ENCODE assay signal across 8 cellular contexts in genomic region chr5:119355636-119356383, GRCh38. TPM values are rescaled to one million over a fixed set of nuclear protein-coding genes. Genes with fewer than 3 reads are reported as not detected.
DNase-seq lines count a peak whose midpoint lies in the region; ATAC-seq and TF ChIP-seq lines count a peak whose summit lies in the region.

TNFAIP8 (plus strand) TSS chr5:119356019; CDS start chr5:119356091, 72 bp downstream.

- H3K27me3 ChIP-seq in DOHH2 (ENCODE audit: control insufficient read depth, low read length) (peaks cover 6% of the 10 kb centered on the region; the same call in 1 of the 2 replicates), MG63 (no peaks in the 10 kb centered on the region), mononuclear cell (ENCODE audit: insufficient read depth, low read length) (no peaks in the 10 kb centered on the region)

- peaks cover 47% of the 10 kb centered on the region for H3K79me2 ChIP-seq in DOHH2 (ENCODE audit: control insufficient read depth, low read length)

- H4K20me1 ChIP-seq in DOHH2 (ENCODE audit: control insufficient read depth, insufficient read depth, low read depth, low read length): 0 out of 2 replicates have a peak, but pooled peaks cover 13% of the 10 kb centered on the region

- H3K9me2 ChIP-seq in DOHH2 (replicated peaks; ENCODE audit: control insufficient read depth, low read length): no peaks in the 10 kb centered on the region

- ATAC-seq in GM21737 (IDR thresholded peaks at IDR 0.05; ENCODE audit: unreplicated experiment): peak; percentile 45

- TF ChIP-seq CTCF in DOHH2 (IDR thresholded peaks at IDR 0.05; ENCODE audit: low read depth, low read length, poor library complexity, severe bottlenecking): no peak

- H3K4me3 ChIP-seq in DOHH2 (ENCODE audit: low read length): peak within 1 kb of the TSS; percentile 77
- H3K4me3 ChIP-seq in MG63: peak within 1 kb of the TSS; percentile 65
- peak within 1 kb of the TSS; percentile 78 for H3K4me3 ChIP-seq in mononuclear cell (ENCODE audit: low read length)

- H3K27ac ChIP-seq in DOHH2 (ENCODE audit: low read depth, low read length): peak within 1 kb of the TSS; percentile 86
- H3K27ac ChIP-seq in epithelial cell of prostate: peak within 1 kb of the TSS; percentile 18

- H3F3A ChIP-seq in DOHH2 (ENCODE audit: control insufficient read depth, insufficient read depth): peaks cover 26% of the 10 kb centered on the region

- peaks cover 3% of the 10 kb centered on the region; the same call in 1 of the 2 replicates for H3K36me3 ChIP-seq in DOHH2 (ENCODE audit: control insufficient read depth, low read length)
- H3K36me3 ChIP-seq in MG63: no peaks in the 10 kb centered on the region

- H3K9me3 ChIP-seq in DOHH2 (ENCODE audit: control insufficient read depth, insufficient read depth, low read length) (no peaks in the 10 kb centered on the region), MG63 (no peaks in the 10 kb centered on the region; the same call in 1 of the 2 replicates), mononuclear cell (ENCODE audit: low read depth, low read length) (no peaks in the 10 kb centered on the region)

- H3K4me1 ChIP-seq in DOHH2 (ENCODE audit: control insufficient read depth, low read length): peaks cover 95% of the 10 kb centered on the region
- H3K4me1 ChIP-seq in mononuclear cell (ENCODE audit: insufficient read depth, low read length): peaks cover 88% of the 10 kb centered on the region

- H3K4me2 ChIP-seq in DOHH2 (ENCODE audit: low read length): peak within 1 kb of the TSS; percentile 98

- DNase-seq in MG63 (peak; percentile 77), epithelial cell of prostate (ENCODE audit: low read depth, low spot score) (no peak), putamen (ENCODE audit: low spot score) (no peak)
- peak; percentile 39 to 50 for DNase-seq in activated CD8-positive, alpha-beta memory T cell treated with anti-CD3 and anti-CD28 coated beads for 4 hours (ENCODE audit: low read depth in 2 of 2)
- DNase-seq in stimulated activated CD8-positive, alpha-beta memory T cell treated with anti-CD3 and anti-CD28 coated beads, Interleukin-4, amount 100 ng/mL, for 4 hours (ENCODE audit: low read depth in 2 of 2, low spot score in 1 of 2): peak; percentile 44 to 50

RNA-seq across cellular contexts. Expression of gene TNFAIP8, which starts in this region (rescaled TPM):
- 12.1 and 22.2 TPM in 2 replicates for total RNA-seq in MG63 (2014; rRNA removed; shearing (Covaris generic); ENCODE audit: low replicate concordance)
- total RNA-seq in mononuclear cell: 242 TPM

Comparison
In these comparisons a context has a peak if more than half of its experiments do, and no peak if none do; other contexts are left out.
1. RNA of gene TNFAIP8 (total RNA-seq): 242 TPM in mononuclear cell (single experiment); 12.1 to 22.2 TPM in MG63; every median in the first group is over 10 times any median in the second.
2. DNase-seq: peak in MG63 (single experiment), activated CD8-positive, alpha-beta memory T cell treated with anti-CD3 and anti-CD28 coated beads for 4 hours (2 of 2) and stimulated activated CD8-positive, alpha-beta memory T cell treated with anti-CD3 and anti-CD28 coated beads, Interleukin-4, amount 100 ng/mL, for 4 hours (2 of 2); none in epithelial cell of prostate (single experiment) and putamen (single experiment).
3. Peak in every context shown above with its lines, with median percentiles within 50 percentile points of each other: H3K4me3 ChIP-seq.